In the genomic region with DNA sequence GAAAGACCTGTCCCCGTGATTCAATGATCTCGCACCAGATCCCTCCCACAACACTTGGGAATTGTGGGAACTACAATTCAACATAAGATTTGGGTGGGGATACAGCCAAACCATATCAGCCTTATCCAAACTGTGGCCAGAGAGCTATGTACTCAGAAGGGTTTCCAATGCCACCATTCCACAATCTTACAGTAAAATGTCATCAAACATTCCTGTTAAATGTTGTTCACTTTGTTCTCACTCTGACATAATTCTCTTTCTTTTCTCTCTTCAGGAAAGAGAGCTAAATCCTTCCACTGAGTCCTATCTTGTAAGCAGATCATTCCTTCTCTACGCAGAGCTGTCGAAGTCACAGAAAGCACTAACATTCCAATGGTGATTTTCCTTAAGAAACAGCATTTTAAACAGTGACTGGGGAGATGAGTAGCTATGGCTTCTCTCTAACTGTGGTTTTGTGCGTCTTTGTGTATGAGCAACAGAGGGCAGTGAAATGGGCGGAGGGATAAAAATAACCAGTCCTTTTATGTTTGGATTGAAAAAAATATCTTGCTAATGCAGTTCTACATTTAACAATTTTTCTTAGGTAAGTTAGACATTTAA, we compare ENCODE assay signal across 19 cellular contexts.
DNase-seq lines count a peak whose midpoint lies in the region; ATAC-seq and TF ChIP-seq lines count a peak whose summit lies in the region.
"Had no signal": no experiment of that assay in that cellular context is flagged by ENCODE, and none has a peak within 500 bp of the region (broad histone marks: within the 10 kb centered on the region; RNA-seq: fewer than 3 reads in every experiment).

No MANE protein-coding gene starts in this region.

- no peaks in the 10 kb centered on the region for H4K20me1 ChIP-seq in neural progenitor cell (ENCODE audit: low read depth)

- H3F3A ChIP-seq in neural progenitor cell (ENCODE audit: low read depth): peaks cover 15% of the 10 kb centered on the region

- ATAC-seq in WTC11 (peak; percentile 43; the same call in 1 of the 2 replicates), GM21723 (IDR thresholded peaks at IDR 0.05; ENCODE audit: unreplicated experiment) (no peak), HG02588 (IDR thresholded peaks at IDR 0.05; ENCODE audit: unreplicated experiment) (no peak)
- ATAC-seq: SK-N-SH treated with all-trans-retinoic acid at 6 μM for 48 hours had no signal

- H3K4me1 ChIP-seq in endodermal cell (ENCODE audit: control insufficient read depth, insufficient read depth, low read length) (peaks cover 4% of the 10 kb centered on the region), neural progenitor cell (peaks cover 28% of the 10 kb centered on the region)

- H3K4me1 Mint-ChIP-seq in WTC11 (peaks cover 46% of the 10 kb centered on the region), endodermal cell (peaks cover 24% of the 10 kb centered on the region), neural progenitor cell (no peaks in the 10 kb centered on the region)

- DNase-seq in WTC11 (ENCODE audit: low spot score): no peak
- DNase-seq in endodermal cell: no peak
- peak; percentile 48 for DNase-seq in neural progenitor cell (ENCODE audit: low spot score)
- DNase-seq in CD1c-positive myeloid dendritic cell (ENCODE audit: extremely low spot score): no peak
- DNase-seq in cerebellum (ENCODE audit: low spot score): no peak
- DNase-seq: ACHN, C1 segment of cervical spinal cord, DMS79 treated with DMSO at 0.1 percent for 48 hours, GOT3, NCI-H1436, NCI-H1930, NCI-H345, NCI-H524 treated with DMSO at 0.1 percent for 48 hours, PC-9, SIG-M5 had no signal

- H3K27ac Mint-ChIP-seq in WTC11 (no peak overlapping the region), endodermal cell (no peak overlapping the region), neural progenitor cell (no peak overlapping the region)

- H3K9me3 ChIP-seq in endodermal cell (ENCODE audit: control insufficient read depth, low read length) (peaks cover 14% of the 10 kb centered on the region), neural progenitor cell (ENCODE audit: low read depth) (no peaks in the 10 kb centered on the region)

- H3K27ac ChIP-seq in endodermal cell (ENCODE audit: low read depth, low read length) (no peak overlapping the region), neural progenitor cell (peak overlapping the region; percentile 54)
- H3K27ac ChIP-seq: PC-9, RWPE1 had no signal

- WGBS in endodermal cell (ENCODE audit: insufficient coverage in 1 of 2, insufficient read length in 1 of 2), 2 experiments: 95 to 100% methylated on average over 1 to 6 of the region's 6 CpGs

- peaks cover 4% of the 10 kb centered on the region; the same call in 1 of the 2 replicates for H3K9me3 Mint-ChIP-seq in WTC11
- no peaks in the 10 kb centered on the region for H3K9me3 Mint-ChIP-seq in endodermal cell
- peaks cover 2% of the 10 kb centered on the region for H3K9me3 Mint-ChIP-seq in neural progenitor cell

- H3K4me3 ChIP-seq in endodermal cell (ENCODE audit: low read length) (peak overlapping the region; percentile 37), neural progenitor cell (no peak overlapping the region)
- H3K4me3 ChIP-seq: PC-9 had no signal

- POLR2A ChIA-PET in WTC11 (lab: Charles Lee): interaction anchor here (0.6 kb wide), 1 partner anchor 366 kb away, joined by 4 read pairs; no protein-coding TSS in a partner anchor

- CTCF ChIA-PET in WTC11 (lab: Charles Lee): no interaction called here

- no peak for TF ChIP-seq CTCF in WTC11 (IDR thresholded peaks at IDR 0.05)
- TF ChIP-seq CTCF in endodermal cell (conservative IDR thresholded peaks at IDR 0.05): no peak
- no peak for TF ChIP-seq CTCF in neural progenitor cell (IDR thresholded peaks at IDR 0.05)

- H2AFZ ChIP-seq in neural progenitor cell (replicated peaks): no peak overlapping the region
- H2AFZ ChIP-seq: PC-9 had no signal

- no peaks in the 10 kb centered on the region for H3K36me3 Mint-ChIP-seq in WTC11
- no peaks in the 10 kb centered on the region for H3K36me3 Mint-ChIP-seq in endodermal cell (ENCODE audit: low read depth)
- H3K36me3 Mint-ChIP-seq in neural progenitor cell: no peaks in the 10 kb centered on the region

- no peaks in the 10 kb centered on the region for H3K36me3 ChIP-seq in endodermal cell (ENCODE audit: control insufficient read depth, insufficient read depth, low read length)
- no peaks in the 10 kb centered on the region for H3K36me3 ChIP-seq in neural progenitor cell

- no peaks in the 10 kb centered on the region for H3K27me3 Mint-ChIP-seq in WTC11 (ENCODE audit: low read depth)
- H3K27me3 Mint-ChIP-seq in endodermal cell (ENCODE audit: insufficient read depth): no peaks in the 10 kb centered on the region
- no peaks in the 10 kb centered on the region for H3K27me3 Mint-ChIP-seq in neural progenitor cell (ENCODE audit: insufficient read depth, low read depth)

- no peaks in the 10 kb centered on the region for H3K79me2 ChIP-seq in neural progenitor cell (ENCODE audit: low read depth)

- no peak overlapping the region for H3K9ac ChIP-seq in endodermal cell (ENCODE audit: extremely low read depth, low read length, poor library complexity, severe bottlenecking)
- H3K9ac ChIP-seq in neural progenitor cell: no peak overlapping the region

- peak overlapping the region; percentile 1 for H3K4me2 ChIP-seq in neural progenitor cell
- H3K4me2 ChIP-seq: PC-9 had no signal

- H3K27me3 ChIP-seq in endodermal cell (ENCODE audit: control insufficient read depth, insufficient read depth, low read length, poor library complexity, severe bottlenecking) (no peaks in the 10 kb centered on the region), neural progenitor cell (no peaks in the 10 kb centered on the region)

- H3K4me3 Mint-ChIP-seq in WTC11 (no peak overlapping the region), endodermal cell (no peak overlapping the region), neural progenitor cell (no peak overlapping the region)

TF ChIP-seq in WTC11, 78 proteins besides CTCF, POLR2A, EP300 and RAD21:
- TF ChIP-seq MXD4 (CRISPR knock-in tag; IDR thresholded peaks at IDR 0.05; ENCODE audit: borderline replicate concordance): no peak
- no peak for TF ChIP-seq RELA (CRISPR knock-in tag; IDR thresholded peaks at IDR 0.05; ENCODE audit: borderline replicate concordance)
- TF ChIP-seq ZNF317 (CRISPR knock-in tag; IDR thresholded peaks at IDR 0.05; ENCODE audit: borderline replicate concordance, low read depth): peak; percentile 65
- TF ChIP-seq, protein P1, sequence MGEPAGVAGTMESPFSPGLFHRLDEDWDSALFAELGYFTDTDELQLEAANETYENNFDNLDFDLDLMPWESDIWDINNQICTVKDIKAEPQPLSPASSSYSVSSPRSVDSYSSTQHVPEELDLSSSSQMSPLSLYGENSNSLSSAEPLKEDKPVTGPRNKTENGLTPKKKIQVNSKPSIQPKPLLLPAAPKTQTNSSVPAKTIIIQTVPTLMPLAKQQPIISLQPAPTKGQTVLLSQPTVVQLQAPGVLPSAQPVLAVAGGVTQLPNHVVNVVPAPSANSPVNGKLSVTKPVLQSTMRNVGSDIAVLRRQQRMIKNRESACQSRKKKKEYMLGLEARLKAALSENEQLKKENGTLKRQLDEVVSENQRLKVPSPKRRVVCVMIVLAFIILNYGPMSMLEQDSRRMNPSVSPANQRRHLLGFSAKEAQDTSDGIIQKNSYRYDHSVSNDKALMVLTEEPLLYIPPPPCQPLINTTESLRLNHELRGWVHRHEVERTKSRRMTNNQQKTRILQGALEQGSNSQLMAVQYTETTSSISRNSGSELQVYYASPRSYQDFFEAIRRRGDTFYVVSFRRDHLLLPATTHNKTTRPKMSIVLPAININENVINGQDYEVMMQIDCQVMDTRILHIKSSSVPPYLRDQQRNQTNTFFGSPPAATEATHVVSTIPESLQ (CRISPR knock-in tag; IDR thresholded peaks at IDR 0.05): no peak
- no peak for TF ChIP-seq OVOL2 (CRISPR knock-in tag; IDR thresholded peaks at IDR 0.05; ENCODE audit: borderline replicate concordance)
- TF ChIP-seq SMAD4 (CRISPR knock-in tag; IDR thresholded peaks at IDR 0.05): no peak
- TF ChIP-seq GRHL2 (CRISPR knock-in tag; IDR thresholded peaks at IDR 0.05; ENCODE audit: insufficient replicate concordance, severe bottlenecking): no peak
